ENCODE assay signal across 8 cellular contexts in the genomic region with DNA sequence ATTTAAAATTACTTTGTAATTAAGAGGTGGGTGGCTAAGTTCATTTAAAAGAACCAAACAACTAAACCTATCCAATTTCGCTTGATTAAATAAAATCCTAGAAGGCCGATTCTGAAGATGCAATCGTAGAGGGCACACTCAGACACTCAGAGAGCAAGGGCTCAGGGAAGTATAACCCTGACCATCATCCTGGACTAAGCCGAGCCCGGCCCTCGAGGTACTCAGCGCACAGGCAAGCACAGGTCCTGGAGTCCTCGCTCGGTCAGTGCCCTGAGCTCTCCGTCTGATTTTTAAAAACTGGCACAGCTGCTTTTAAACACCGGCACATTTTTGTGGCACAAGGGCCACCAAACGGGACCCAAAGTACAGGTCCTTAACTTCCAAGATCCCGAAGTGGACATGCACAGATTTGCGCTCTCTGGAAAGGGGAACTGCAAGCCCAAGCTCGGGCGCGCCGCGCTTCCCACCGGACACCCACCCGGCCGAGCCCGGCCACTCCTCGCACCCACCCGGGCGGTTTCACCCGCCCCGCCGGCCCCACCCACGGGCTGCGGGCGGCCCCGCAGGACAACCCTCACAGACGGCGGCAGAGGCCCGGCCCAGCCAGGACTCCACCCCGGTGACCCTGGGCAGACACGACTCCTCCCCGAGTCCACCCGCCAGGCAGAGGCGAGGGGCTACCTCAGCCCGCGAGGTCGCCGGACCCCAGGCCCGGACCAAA.
A peak's percentile ranks its signal among the peaks of the same experiment; 100 is the strongest.
DNase-seq lines count a peak whose midpoint lies in the region; ATAC-seq and TF ChIP-seq lines count a peak whose summit lies in the region.
"Not testable (repeated sequence)": the region's sequence is repeated elsewhere in the genome, so short reads cannot be mapped to it uniquely, and the experiment has no call there.

No MANE protein-coding gene starts in this region.

- H3K4me3 ChIP-seq in GM12865 (ENCODE audit: low read depth, low read length) (peak overlapping the region; percentile 58), GM23248 (peak overlapping the region; percentile 93), body of pancreas (peak overlapping the region; percentile 66 to 93), neuron (ENCODE audit: low read length) (peak overlapping the region; percentile 63), thymus (ENCODE audit: low read length) (peak overlapping the region; percentile 52)

- in situ Hi-C loops in GM23248 (cut with MboI), result not testable (repeated sequence)

- not testable (repeated sequence) for H3K27ac Mint-ChIP-seq in WTC11

- TF ChIP-seq CTCF in GM12865 (IDR thresholded peaks at IDR 0.05; ENCODE audit: insufficient read depth, low read depth, low read length, missing control alignments); WTC11 (IDR thresholded peaks at IDR 0.05); body of pancreas (IDR thresholded peaks at IDR 0.05): not testable (repeated sequence)

- H3K9me3 ChIP-seq in GM23248 (ENCODE audit: low read depth); body of pancreas; neuron (ENCODE audit: low read length); thymus (ENCODE audit: control insufficient read depth): not testable (repeated sequence)

- not testable (repeated sequence) for H3F3A ChIP-seq in GM23248 (ENCODE audit: insufficient read depth)

- H3K27me3 ChIP-seq in GM23248 (replicated peaks; ENCODE audit: insufficient read depth); body of pancreas; neuron (ENCODE audit: insufficient read depth, low read length); thymus (ENCODE audit: control insufficient read depth, insufficient read depth): not testable (repeated sequence)

- intact Hi-C loops in body of pancreas (cut with DNase I); left ventricle myocardium superior (cut with micrococcal nuclease): not testable (repeated sequence)

- peak; percentile 20 for ATAC-seq in HG03469 (IDR thresholded peaks at IDR 0.05; ENCODE audit: unreplicated experiment)
- ATAC-seq in WTC11, result peak; percentile 24
- peak; percentile 77 for ATAC-seq in body of pancreas
- ATAC-seq in left ventricle myocardium superior, result peak; percentile 83

- WGBS in GM23248 (ENCODE audit: low coverage in 1 of 2, low lambda C conversion rate in 2 of 2, missing lambda C conversion rate in 2 of 2), 2 experiments, result 1% methylated on average over 8 of the region's 46 CpGs; no CpG with 5 or more reads in 1 of the 2 experiments
- 0% methylated on average over 1 of the region's 46 CpGs; no CpG with 5 or more reads in 1 of the 2 donors for WGBS in body of pancreas, 2 donors
- WGBS in thymus, result 1% methylated on average over 23 of the region's 46 CpGs

- peak; percentile 23 for DNase-seq in GM12865 (ENCODE audit: low read depth)
- DNase-seq in GM23248, result peak; percentile 39
- DNase-seq in WTC11 (ENCODE audit: low spot score), result peak; percentile 29
- DNase-seq in body of pancreas, result peak; percentile 39 to 64 (median 50)
- peak; percentile 81 for DNase-seq in left ventricle myocardium superior

- not testable (repeated sequence) for H3K4me1 Mint-ChIP-seq in WTC11

- H3K4me3 Mint-ChIP-seq in WTC11, result peak overlapping the region; percentile 30; the same call in 1 of the 2 replicates

- H3K9me3 Mint-ChIP-seq in WTC11, result not testable (repeated sequence)

- not testable (repeated sequence) for H2AFZ ChIP-seq in GM23248; neuron (ENCODE audit: low read depth, low read length)

- CTCF ChIA-PET in WTC11 (lab: Charles Lee), result not testable (repeated sequence)

- POLR2A ChIA-PET in WTC11 (lab: Charles Lee), result not testable (repeated sequence)

- not testable (repeated sequence) for TF ChIP-seq POLR2A in body of pancreas (IDR thresholded peaks at IDR 0.05)

- H3K4me2 ChIP-seq in GM23248 (ENCODE audit: unreplicated experiment), result not testable (repeated sequence)

- not testable (repeated sequence) for H3K4me1 ChIP-seq in GM23248 (ENCODE audit: insufficient read depth); body of pancreas; neuron (ENCODE audit: insufficient read depth, low read length); thymus (ENCODE audit: control insufficient read depth, insufficient read depth, low read length)

- peak overlapping the region; percentile 90 for H3K9ac ChIP-seq in GM23248

- not testable (repeated sequence) for H3K36me3 ChIP-seq in GM23248 (ENCODE audit: low read depth); body of pancreas (replicated peaks in 1 of 2; ENCODE audit: insufficient read depth in 1 of 2, low read depth in 2 of 2); neuron (ENCODE audit: insufficient read depth, low read length); thymus (ENCODE audit: control insufficient read depth, insufficient read depth)

- peaks cover 20% of the 10 kb centered on the region for H3K79me2 ChIP-seq in GM23248 (ENCODE audit: insufficient read depth)

- H3K27me3 Mint-ChIP-seq in WTC11 (ENCODE audit: low read depth), result peaks cover 13% of the 10 kb centered on the region

- not testable (repeated sequence) for H3K36me3 Mint-ChIP-seq in WTC11

- not testable (repeated sequence) for H4K20me1 ChIP-seq in GM23248 (ENCODE audit: insufficient read depth)

- H3K9me2 ChIP-seq in GM23248 (ENCODE audit: insufficient read depth), result not testable (repeated sequence)

- H3K27ac ChIP-seq in GM23248; thymus (ENCODE audit: low read depth): not testable (repeated sequence)
- peak overlapping the region in 3 of 4 donors; percentile 80 to 88 (median 85) for H3K27ac ChIP-seq in body of pancreas

Comparison
In these comparisons a context has a peak if more than half of its experiments do, and no peak if none do; other contexts are left out.
1. DNase-seq: peak in every context shown above with its lines; median percentile 81 in left ventricle myocardium superior; 50 in body of pancreas; 39 in GM23248; 29 in WTC11; 23 in GM12865.
2. ATAC-seq: peak in every context shown above with its lines; median percentile 83 in left ventricle myocardium superior; 77 in body of pancreas; 24 in WTC11; 20 in HG03469.